23 cellular contexts compared by ENCODE assay signal in genomic region chr6:46243754-46244153, GRCh38.
DNase-seq lines count a peak whose midpoint lies in the region; ATAC-seq and TF ChIP-seq lines count a peak whose summit lies in the region.
"Had no signal": no experiment of that assay in that cellular context is flagged by ENCODE, and none has a peak within 500 bp of the region (broad histone marks: within the 10 kb centered on the region; RNA-seq: fewer than 3 reads in every experiment).

No MANE protein-coding gene starts in this region.

- no peaks in the 10 kb centered on the region for H3F3A ChIP-seq in DOHH2 (ENCODE audit: control insufficient read depth, insufficient read depth)

- H3K4me1 ChIP-seq in DOHH2 (ENCODE audit: control insufficient read depth, low read length) = peaks cover 14% of the 10 kb centered on the region
- H3K4me1 ChIP-seq in heart right ventricle = peaks cover 2 to 77% (median 40%) of the 10 kb centered on the region in 9 donors
- peaks cover 30 to 70% of the 10 kb centered on the region in 2 donors for H3K4me1 ChIP-seq in gastrocnemius medialis
- peaks cover 4% of the 10 kb centered on the region in 2 donors for H3K4me1 ChIP-seq in aorta (ENCODE audit: control insufficient read depth in 1 of 2, insufficient read depth in 2 of 2, low read length in 2 of 2)
- H3K4me1 ChIP-seq: HAP-1, SJCRH30 had no signal

- peak; percentile 54 to 71 (median 64) for ATAC-seq in heart right ventricle
- peak; percentile 82 to 91 for ATAC-seq in gastrocnemius medialis
- no peak for ATAC-seq in HG03521 (IDR thresholded peaks at IDR 0.05; ENCODE audit: unreplicated experiment)
- no peak for ATAC-seq in aorta (ENCODE audit: low FRiP score)
- ATAC-seq: GM12878, SK-N-SH treated with all-trans-retinoic acid at 6 μM for 48 hours had no signal

- H3K4me3 ChIP-seq in DOHH2 (ENCODE audit: low read length) (peak overlapping the region; percentile 35; the same call in 1 of the 2 replicates), heart right ventricle (no peak overlapping the region), gastrocnemius medialis (no peak overlapping the region), aorta (ENCODE audit: low read length in 2 of 2) (no peak overlapping the region)
- H3K4me3 ChIP-seq: GM12878, HAP-1, SJCRH30 had no signal

- H3K36me3 ChIP-seq in DOHH2 (ENCODE audit: control insufficient read depth, low read length) (no peaks in the 10 kb centered on the region), heart right ventricle (peaks cover 0 to 38% (median 0%) of the 10 kb centered on the region in 9 donors), gastrocnemius medialis (no peaks in the 10 kb centered on the region), aorta (ENCODE audit: control insufficient read depth in 1 of 2, insufficient read depth in 2 of 2, low read length in 1 of 2) (peaks cover 0 to 6% of the 10 kb centered on the region in 2 donors)
- H3K36me3 ChIP-seq: HAP-1, SJCRH30 had no signal

- H3K27me3 ChIP-seq in DOHH2 (ENCODE audit: control insufficient read depth, low read length) (no peaks in the 10 kb centered on the region), heart right ventricle (no peaks in the 10 kb centered on the region), gastrocnemius medialis (no peaks in the 10 kb centered on the region), aorta (ENCODE audit: control insufficient read depth in 1 of 2, insufficient read depth in 2 of 2, low read length in 1 of 2) (no peaks in the 10 kb centered on the region)

- intact Hi-C loops in heart right ventricle (cut with DNase I) (no loop called here), gastrocnemius medialis (cut with DNase I; ENCODE audit: low total_unique reads) (no loop called here), aorta (cut with DNase I) (no loop called here)

- H3K9me3 ChIP-seq in DOHH2 (ENCODE audit: control insufficient read depth, insufficient read depth, low read length) (no peaks in the 10 kb centered on the region), heart right ventricle (no peaks in the 10 kb centered on the region), gastrocnemius medialis (no peaks in the 10 kb centered on the region), aorta (ENCODE audit: control insufficient read depth, low read length) (no peaks in the 10 kb centered on the region)
- H3K9me3 ChIP-seq: HAP-1, SJCRH30 had no signal

- TF ChIP-seq CTCF in DOHH2 (IDR thresholded peaks at IDR 0.05; ENCODE audit: low read depth, low read length, poor library complexity, severe bottlenecking) = no peak
- no peak for TF ChIP-seq CTCF in heart right ventricle (IDR thresholded peaks at IDR 0.05)
- no peak for TF ChIP-seq CTCF in gastrocnemius medialis (IDR thresholded peaks at IDR 0.05 in 4 of 5, conservative IDR thresholded peaks at IDR 0.05 in 1 of 5)

- no peaks in the 10 kb centered on the region for H3K9me2 ChIP-seq in DOHH2 (replicated peaks; ENCODE audit: control insufficient read depth, low read length)

- no peaks in the 10 kb centered on the region for H4K20me1 ChIP-seq in DOHH2 (ENCODE audit: control insufficient read depth, insufficient read depth, low read depth, low read length)

- H3K79me2 ChIP-seq in DOHH2 (ENCODE audit: control insufficient read depth, low read length) = no peaks in the 10 kb centered on the region

- no peak overlapping the region for H3K27ac ChIP-seq in DOHH2 (ENCODE audit: low read depth, low read length)
- H3K27ac ChIP-seq in heart right ventricle = peak overlapping the region in 8 of 10 donors; percentile 29 to 70 (median 49)
- peak overlapping the region in 3 of 4 donors; percentile 32 to 62 (median 55) for H3K27ac ChIP-seq in gastrocnemius medialis
- no peak overlapping the region for H3K27ac ChIP-seq in aorta (ENCODE audit: low read depth in 1 of 2, low read length in 2 of 2)
- H3K27ac ChIP-seq: 22Rv1, SJCRH30 had no signal

- DNase-seq in DMS 273 (lab: John Stamatoyannopoulos, UW; ENCODE audit: unreplicated experiment) = peak; percentile 20
- DNase-seq in DMS 273 treated with DMSO at 0.1 percent for 48 hours (lab: John Stamatoyannopoulos, UW) = no peak
- DNase-seq in heart right ventricle = no peak
- peak; percentile 38 to 75 for DNase-seq in gastrocnemius medialis
- DNase-seq in aorta = no peak
- DNase-seq: Calu3, EL, GDM1, GOT3, HFFc6, IMR-90, KG1, MM.1S, NCI-H1694, NCI-H2029 treated with DMSO at 0.1 percent for 48 hours, NCI-H446 treated with DMSO at 0.1 percent for 48 hours, SJCRH30 had no signal

- 61 to 64% methylated on average over 5 of the region's 5 CpGs for WGBS in heart right ventricle, 2 donors
- 56 to 62% methylated on average over 5 of the region's 5 CpGs for WGBS in aorta, 2 donors

- in situ Hi-C loops in gastrocnemius medialis (cut with MboI; ENCODE audit: low sequenced_read_pairs in 4 of 4) = loop anchor here in 1 of 4 donors (25.0 kb wide), 1 partner anchor 169 kb away; no protein-coding TSS in a partner anchor

- no peak for TF ChIP-seq POLR2A in gastrocnemius medialis (IDR thresholded peaks at IDR 0.05)

- H3K4me2 ChIP-seq in DOHH2 (ENCODE audit: low read length) = peak overlapping the region; percentile 49

Comparison
In these comparisons a context has a peak if more than half of its experiments do, and no peak if none do; other contexts are left out.
1. DNase-seq: peak in DMS 273 (single experiment) and gastrocnemius medialis (2 of 2); none in DMS 273 treated with DMSO at 0.1 percent for 48 hours (single experiment), heart right ventricle (0 of 2) and aorta (0 of 2).
2. H3K27ac ChIP-seq: peak in heart right ventricle (8 of 10) and gastrocnemius medialis (3 of 4); none in DOHH2 (single experiment) and aorta (0 of 2).
3. ATAC-seq: peak in heart right ventricle (8 of 8) and gastrocnemius medialis (2 of 2); none in HG03521 (single experiment) and aorta (single experiment).